1 cellular context compared by ENCODE assay signal in genomic region chr2:3611611-3612010, GRCh38.
TF ChIP-seq lines count a peak whose summit lies in the region.

No MANE protein-coding gene starts in this region.

TF ChIP-seq in GM23338, 12 proteins besides CTCF, POLR2A, EP300 and RAD21 (continued from another document):
- TF ChIP-seq REST (IDR thresholded peaks at IDR 0.05; ENCODE audit: unreplicated experiment) = no peak
- no peak for TF ChIP-seq ZNF462 (CRISPR knock-in tag; IDR thresholded peaks at IDR 0.05)
- TF ChIP-seq ZNF331 (CRISPR knock-in tag; IDR thresholded peaks at IDR 0.05; ENCODE audit: low read depth) = no peak
- TF ChIP-seq POLR2AphosphoS5 (IDR thresholded peaks at IDR 0.05; ENCODE audit: low read depth) = no peak
- TF ChIP-seq STAT1 (IDR thresholded peaks at IDR 0.05; ENCODE audit: unreplicated experiment) = no peak
- no peak for TF ChIP-seq JUNB (IDR thresholded peaks at IDR 0.05; ENCODE audit: unreplicated experiment)
- TF ChIP-seq NANOG (IDR thresholded peaks at IDR 0.05; ENCODE audit: borderline replicate concordance) = no peak
- no peak for TF ChIP-seq ZNF114 (CRISPR knock-in tag; IDR thresholded peaks at IDR 0.05)
- no peak for TF ChIP-seq EZH2 (IDR thresholded peaks at IDR 0.05; ENCODE audit: low read depth, unreplicated experiment)
- TF ChIP-seq ETS1 (IDR thresholded peaks at IDR 0.05) = no peak
